In the genomic region with DNA sequence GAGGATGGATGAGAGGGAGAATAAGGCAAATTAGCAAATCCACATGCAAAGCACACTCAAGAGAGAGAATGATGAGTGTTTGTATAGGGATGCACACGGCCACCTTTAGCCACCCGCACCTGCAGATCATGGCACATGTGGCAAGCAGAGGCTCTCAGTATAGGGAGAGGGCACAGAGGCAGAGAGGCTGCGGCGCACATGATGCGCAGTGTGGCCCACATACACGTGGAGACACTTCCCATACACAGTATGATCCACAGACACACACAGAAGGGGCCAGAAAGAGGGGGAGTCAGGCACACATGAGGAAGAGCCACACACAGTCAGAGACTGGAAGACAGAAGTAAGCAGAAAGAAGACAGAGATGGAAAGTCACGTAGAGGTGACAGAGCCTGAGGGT, we compare ENCODE assay signal across 11 cellular contexts. TPM values are rescaled to one million over a fixed set of nuclear protein-coding genes. Genes with fewer than 3 reads are reported as not detected.
DNase-seq lines count a peak whose midpoint lies in the region; ATAC-seq and TF ChIP-seq lines count a peak whose summit lies in the region.
"Had no signal": no experiment of that assay in that cellular context is flagged by ENCODE, and none has a peak within 500 bp of the region (broad histone marks: within the 10 kb centered on the region; RNA-seq: fewer than 3 reads in every experiment).

No MANE protein-coding gene starts in this region.

- intact Hi-C loops in posterior vena cava (cut with DNase I), result no loop called here

- TF ChIP-seq POLR2A in Raji (IDR thresholded peaks at IDR 0.05; ENCODE audit: insufficient read depth, low read depth, low read length), result peak; percentile 81

- H3K4me3 ChIP-seq in HFF-Myc (replicated peaks; ENCODE audit: low read depth, low read length), result peak overlapping the region; percentile 16; the same call in 1 of the 2 replicates
- H3K4me3 ChIP-seq: suprapubic skin had no signal

- DNase-seq in NCI-H345 (lab: John Stamatoyannopoulos, UW) (peak; percentile 33), NCI-H345 treated with DMSO at 0.1 percent for 48 hours (lab: John Stamatoyannopoulos, UW; ENCODE audit: unreplicated experiment) (no peak), HFF-Myc (ENCODE audit: extremely low read depth, low read depth) (no peak), posterior vena cava (ENCODE audit: low spot score) (peak; percentile 26), DMS114 treated with DMSO at 0.1 percent for 48 hours (lab: John Stamatoyannopoulos, UW; ENCODE audit: unreplicated experiment) (no peak)
- no peak for DNase-seq in activated CD8-positive, alpha-beta memory T cell treated with anti-CD3 and anti-CD28 coated beads, Interleukin-2, amount 50 U/mL, for 48 hours
- DNase-seq: retina had no signal

- no peak for TF ChIP-seq CTCF in HFF-Myc (IDR thresholded peaks at IDR 0.05; ENCODE audit: low read depth, low read length, missing control alignments)

- no peak for ATAC-seq in HG03097 (IDR thresholded peaks at IDR 0.05; ENCODE audit: low FRiP score, unreplicated experiment)
- ATAC-seq: activated CD4-positive, CD25-positive, alpha-beta regulatory T cell treated with anti-CD3 and anti-CD28 coated beads, Interleukin-2, amount 50 U/mL, for 24 hours had no signal

RNA-seq across cellular contexts. Expression of a gene that starts 6.5 kb away (rescaled TPM):
- total RNA-seq in posterior vena cava, result 100 to 1,000 TPM in 1 of 2 donors, 10 to 100 TPM in 1; 67.4 to 105 TPM

RNA-seq across cellular contexts. Expression of a gene that starts 24.3 kb away (rescaled TPM):
- total RNA-seq in posterior vena cava, result 1 to 10 TPM; 8.9 TPM

RNA-seq across cellular contexts. Expression of a gene that starts 24.7 kb away (rescaled TPM):
- total RNA-seq in posterior vena cava, result 10 to 100 TPM; 65.2 to 79.7 TPM

RNA-seq across cellular contexts. Expression of a gene that starts 27.2 kb away (rescaled TPM):
- total RNA-seq in posterior vena cava, result 10 to 100 TPM; 17.5 to 26.1 TPM

RNA-seq across cellular contexts. Expression of a gene that starts 34.0 kb away (rescaled TPM):
- 1 to 10 TPM; 1.1 to 1.5 TPM for total RNA-seq in posterior vena cava

Comparison
In these comparisons a context has a peak if more than half of its experiments do, and no peak if none do; other contexts are left out.
1. DNase-seq: peak in NCI-H345 (single experiment) and posterior vena cava (single experiment); none in NCI-H345 treated with DMSO at 0.1 percent for 48 hours (single experiment), HFF-Myc (single experiment), activated CD8-positive, alpha-beta memory T cell treated with anti-CD3 and anti-CD28 coated beads, Interleukin-2, amount 50 U/mL, for 48 hours (single experiment) and DMS114 treated with DMSO at 0.1 percent for 48 hours (single experiment).